6 cellular contexts compared by ENCODE assay signal in genomic region chr2:131607056-131607455, GRCh38.
DNase-seq lines count a peak whose midpoint lies in the region; ATAC-seq, FAIRE-seq and TF ChIP-seq lines count a peak whose summit lies in the region.
"Not testable (repeated sequence)": the region's sequence is repeated elsewhere in the genome, so short reads cannot be mapped to it uniquely, and the experiment has no call there.

No MANE protein-coding gene starts in this region.

- not testable (repeated sequence) for H3K36me3 Mint-ChIP-seq in activated CD8-positive, alpha-beta memory T cell treated with anti-CD3 and anti-CD28 coated beads, Interleukin-2, amount 10 ng/mL, durations not matched to agents 7 days and 5 days; astrocyte (ENCODE audit: low read depth, unreplicated experiment)

- H3K9me3 ChIP-seq in PC-3 (ENCODE audit: low read length); astrocyte (ENCODE audit: insufficient read depth, low read depth, low read length): not testable (repeated sequence)

- H3K9me2 ChIP-seq in PC-3 (replicated peaks; ENCODE audit: low read length), result not testable (repeated sequence)

- H3K4me2 ChIP-seq in PC-3 (ENCODE audit: low read length); astrocyte (ENCODE audit: low read length): not testable (repeated sequence)

- peak overlapping the region; percentile 21 for H3K27ac Mint-ChIP-seq in activated CD8-positive, alpha-beta memory T cell treated with anti-CD3 and anti-CD28 coated beads, Interleukin-2, amount 10 ng/mL, durations not matched to agents 7 days and 5 days
- not testable (repeated sequence) for H3K27ac Mint-ChIP-seq in astrocyte (ENCODE audit: unreplicated experiment)

- H3K9ac ChIP-seq in PC-3 (ENCODE audit: low read length); astrocyte (ENCODE audit: low read length): not testable (repeated sequence)

- CTCF ChIA-PET in PC-3 (lab: Charles Lee); RWPE1 (lab: Yijun Ruan, JAX); activated CD8-positive, alpha-beta memory T cell treated with anti-CD3 and anti-CD28 coated beads, Interleukin-2, amount 10 ng/mL, durations not matched to agents 7 days and 5 days (lab: Charles Lee): not testable (repeated sequence)

- H2AFZ ChIP-seq in PC-3 (ENCODE audit: low read length); astrocyte (ENCODE audit: low read depth, low read length): not testable (repeated sequence)

- peak; percentile 54 for DNase-seq in HT1080 (ENCODE audit: low read depth)
- peak; percentile 17 for DNase-seq in PC-3
- peak; percentile 1 for DNase-seq in RWPE1 (ENCODE audit: low spot score)
- DNase-seq in activated CD8-positive, alpha-beta memory T cell treated with anti-CD3 and anti-CD28 coated beads, Interleukin-2, amount 10 ng/mL, durations not matched to agents 7 days and 5 days, result not testable (repeated sequence)
- peak; percentile 33 for DNase-seq in astrocyte (ENCODE audit: low read depth)
- DNase-seq in iris pigment epithelial cell (ENCODE audit: low read depth), result peak; percentile 12

- H3K27me3 ChIP-seq in PC-3 (ENCODE audit: low read length), result peaks cover 15% of the 10 kb centered on the region
- H3K27me3 ChIP-seq in astrocyte (ENCODE audit: insufficient read depth, low read length), result not testable (repeated sequence)

- peaks cover 45% of the 10 kb centered on the region for H3K27me3 Mint-ChIP-seq in activated CD8-positive, alpha-beta memory T cell treated with anti-CD3 and anti-CD28 coated beads, Interleukin-2, amount 10 ng/mL, durations not matched to agents 7 days and 5 days
- not testable (repeated sequence) for H3K27me3 Mint-ChIP-seq in astrocyte (ENCODE audit: low read depth, unreplicated experiment)

- not testable (repeated sequence) for H3K4me3 Mint-ChIP-seq in activated CD8-positive, alpha-beta memory T cell treated with anti-CD3 and anti-CD28 coated beads, Interleukin-2, amount 10 ng/mL, durations not matched to agents 7 days and 5 days; astrocyte (ENCODE audit: unreplicated experiment)

- not testable (repeated sequence) for H4K20me1 ChIP-seq in PC-3 (ENCODE audit: low read length); astrocyte (ENCODE audit: insufficient read depth, low read length)

- BruUV-seq in PC-3 (replicated peaks; lab: Mats Ljungman, UMichigan), result not testable (repeated sequence)

- not testable (repeated sequence) for ATAC-seq in PC-3; activated CD8-positive, alpha-beta memory T cell treated with anti-CD3 and anti-CD28 coated beads, Interleukin-2, amount 10 ng/mL, durations not matched to agents 7 days and 5 days

- intact Hi-C loops in PC-3 (cut with micrococcal nuclease), result not testable (repeated sequence)

- not testable (repeated sequence) for H3K4me1 Mint-ChIP-seq in activated CD8-positive, alpha-beta memory T cell treated with anti-CD3 and anti-CD28 coated beads, Interleukin-2, amount 10 ng/mL, durations not matched to agents 7 days and 5 days; astrocyte (ENCODE audit: low read depth, unreplicated experiment)

- H3K27ac ChIP-seq in PC-3 (ENCODE audit: low read length); RWPE1; astrocyte (ENCODE audit: low read depth, low read length): not testable (repeated sequence)

- POLR2A ChIA-PET in PC-3 (lab: Charles Lee; ENCODE audit: unreplicated experiment); RWPE1 (lab: Yijun Ruan, JAX; ENCODE audit: low non-redundant PET): not testable (repeated sequence)

- H3K79me2 ChIP-seq in PC-3 (ENCODE audit: low read length); astrocyte (ENCODE audit: insufficient read depth, low read length): not testable (repeated sequence)

- H3K36me3 ChIP-seq in PC-3 (ENCODE audit: low read depth, low read length); astrocyte (ENCODE audit: insufficient read depth, low read length): not testable (repeated sequence)

- not testable (repeated sequence) for H3K9me3 Mint-ChIP-seq in activated CD8-positive, alpha-beta memory T cell treated with anti-CD3 and anti-CD28 coated beads, Interleukin-2, amount 10 ng/mL, durations not matched to agents 7 days and 5 days (ENCODE audit: low read depth); astrocyte (ENCODE audit: unreplicated experiment)

- H3F3A ChIP-seq in PC-3 (ENCODE audit: low read length, unreplicated experiment), result not testable (repeated sequence)

- H3K4me3 ChIP-seq in PC-3 (ENCODE audit: low read length); astrocyte (ENCODE audit: insufficient read depth, low read depth, low read length): not testable (repeated sequence)

- FAIRE-seq in astrocyte (lab: Jason Lieb, UNC), result not testable (repeated sequence)

- not testable (repeated sequence) for TF ChIP-seq CTCF in PC-3 (conservative IDR thresholded peaks at IDR 0.05; ENCODE audit: low read depth, low read length); RWPE1 (conservative IDR thresholded peaks at IDR 0.05; ENCODE audit: low read depth); astrocyte (IDR thresholded peaks at IDR 0.05; ENCODE audit: insufficient read depth, low read depth, low read length)

- not testable (repeated sequence) for H3K4me1 ChIP-seq in PC-3 (ENCODE audit: insufficient read depth, low read length); astrocyte (ENCODE audit: insufficient read depth, low read length)
